In the genomic region with DNA sequence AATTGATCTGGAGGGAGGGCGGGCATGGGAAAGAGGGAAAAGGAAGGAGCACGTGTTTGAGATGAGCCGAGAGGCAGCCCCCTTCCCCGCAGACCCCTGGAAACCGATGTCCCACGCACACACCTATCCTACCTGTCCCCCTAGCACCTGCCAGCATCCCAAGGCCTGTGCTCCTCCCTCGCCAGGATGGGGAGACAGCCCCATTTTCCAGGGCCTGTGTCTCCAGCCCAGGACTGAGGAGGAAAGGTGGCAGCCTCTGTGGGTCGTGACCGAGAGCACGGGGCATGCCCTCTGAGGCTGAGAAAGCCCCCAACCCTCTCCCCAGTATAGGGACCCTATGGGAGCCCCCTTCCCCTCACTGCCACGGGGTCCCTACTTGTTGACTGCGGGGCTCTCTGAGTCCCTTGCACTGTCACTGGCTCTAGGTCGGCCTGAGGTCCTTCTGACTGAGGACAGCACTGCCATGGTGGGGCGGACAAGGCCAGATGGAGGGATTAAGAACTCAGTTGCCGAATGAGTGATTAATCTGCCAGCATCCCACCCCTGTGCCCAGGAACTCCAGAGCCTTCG, we compare ENCODE assay signal across 22 cellular contexts. TPM values are rescaled to one million over a fixed set of nuclear protein-coding genes. Genes with fewer than 3 reads are reported as not detected.
DNase-seq lines count a peak whose midpoint lies in the region; ATAC-seq and TF ChIP-seq lines count a peak whose summit lies in the region.
"Had no signal": no experiment of that assay in that cellular context is flagged by ENCODE, and none has a peak within 500 bp of the region (broad histone marks: within the 10 kb centered on the region; RNA-seq: fewer than 3 reads in every experiment).

No MANE protein-coding gene starts in this region.

- H2BK120ac ChIP-seq in trophoblast cell (ENCODE audit: insufficient read depth, low read length, poor library complexity), result no peak overlapping the region

- H4K8ac ChIP-seq in trophoblast cell (ENCODE audit: low read depth, low read length), result no peak overlapping the region

- no peaks in the 10 kb centered on the region for H3K36me3 ChIP-seq in BLaER1
- peaks cover 0 to 3% of the 10 kb centered on the region in 2 experiments for H3K36me3 ChIP-seq in trophoblast cell (ENCODE audit: control insufficient read depth in 1 of 2, insufficient read depth in 2 of 2, low read length in 2 of 2)

- no peak for TF ChIP-seq CTCF in chondrocyte (IDR thresholded peaks at IDR 0.05)

- no peaks in the 10 kb centered on the region for H3K9me3 Mint-ChIP-seq in chondrocyte (ENCODE audit: low read depth)
- H3K9me3 Mint-ChIP-seq: CD8-positive, alpha-beta T cell had no signal

- H2AFZ ChIP-seq in trophoblast cell (ENCODE audit: insufficient read depth, low read length, poor library complexity), result no peak overlapping the region

- ATAC-seq in HG03135 (IDR thresholded peaks at IDR 0.05; ENCODE audit: unreplicated experiment), result no peak
- ATAC-seq: CD8-positive, alpha-beta T cell had no signal

- H3K9me3 ChIP-seq in BLaER1, result no peaks in the 10 kb centered on the region
- H3K9me3 ChIP-seq in trophoblast cell (ENCODE audit: insufficient read depth, low read depth, low read length), result peaks cover 3% of the 10 kb centered on the region
- H3K9me3 ChIP-seq: Caco-2, SK-N-SH had no signal

- H3K4me2 ChIP-seq in BLaER1, result peak overlapping the region; percentile 86
- no peak overlapping the region for H3K4me2 ChIP-seq in trophoblast cell (ENCODE audit: low read length)
- H3K4me2 ChIP-seq: KMS-11, SK-N-SH had no signal

- no peak overlapping the region for H3K4me3 Mint-ChIP-seq in chondrocyte (ENCODE audit: unreplicated experiment)
- H3K4me3 Mint-ChIP-seq: CD8-positive, alpha-beta T cell had no signal

- H2BK5ac ChIP-seq in trophoblast cell (ENCODE audit: low read depth, low read length, poor library complexity), result no peak overlapping the region

- H3K9ac ChIP-seq in BLaER1 (peak overlapping the region; percentile 59; the same call in 1 of the 2 replicates), trophoblast cell (ENCODE audit: low read length) (no peak overlapping the region)
- H3K9ac ChIP-seq: KMS-11, SK-N-SH had no signal

- no peak overlapping the region for H3K4me3 ChIP-seq in BLaER1
- peak overlapping the region; percentile 7 for H3K4me3 ChIP-seq in trophoblast cell (ENCODE audit: low read depth, low read length)

- peaks cover 4% of the 10 kb centered on the region for H3K27me3 Mint-ChIP-seq in chondrocyte (ENCODE audit: low read depth)

- no peak overlapping the region for H4K91ac ChIP-seq in trophoblast cell (ENCODE audit: low read depth, low read length)

- H3K27ac Mint-ChIP-seq in chondrocyte (ENCODE audit: unreplicated experiment), result no peak overlapping the region
- H3K27ac Mint-ChIP-seq: CD8-positive, alpha-beta T cell had no signal

- H3K79me1 ChIP-seq in trophoblast cell (ENCODE audit: low read length), result no peaks in the 10 kb centered on the region

- H3K4me1 ChIP-seq in BLaER1, result peaks cover 53% of the 10 kb centered on the region
- peaks cover 0 to 4% of the 10 kb centered on the region in 2 experiments for H3K4me1 ChIP-seq in trophoblast cell (ENCODE audit: control insufficient read depth in 1 of 2, insufficient read depth in 2 of 2, low read length in 2 of 2)
- H3K4me1 ChIP-seq: Caco-2 had no signal

- no CpG with 5 or more reads among the region's 16 CpGs for WGBS in trophoblast cell (ENCODE audit: extremely low coverage, insufficient coverage, insufficient read length)

- no peak overlapping the region for H2BK12ac ChIP-seq in trophoblast cell (ENCODE audit: low read length)

- DNase-seq in NCI-H524 (lab: John Stamatoyannopoulos, UW), result peak; percentile 33 to 68
- DNase-seq in NCI-H524 treated with DMSO at 0.1 percent for 48 hours (lab: John Stamatoyannopoulos, UW), result no peak
- peak; percentile 79 for DNase-seq in chondrocyte (ENCODE audit: low spot score)
- DNase-seq in trophoblast cell, result no peak
- no peak for DNase-seq in NK-92 treated with Interleukin-12 subunit alpha and Interleukin-12 subunit beta, amount 100 ng/mL, for 24 hours (lab: John Stamatoyannopoulos, UW)
- DNase-seq in Ammon's horn (ENCODE audit: low spot score), result no peak
- DNase-seq: C1 segment of cervical spinal cord; CD8-positive, alpha-beta T cell; HCEC 1CT; IMR-90; MM.1S; NCI-H2029; NCI-H446; NCI-H526 treated with DMSO at 0.1 percent for 48 hours; SIG-M5; SK-N-SH had no signal

- no peak overlapping the region for H3K18ac ChIP-seq in trophoblast cell (ENCODE audit: low read length)

- H2AK5ac ChIP-seq in trophoblast cell (ENCODE audit: low read length), result no peak overlapping the region

- peak overlapping the region; percentile 71 for H3K27ac ChIP-seq in BLaER1
- no peak overlapping the region for H3K27ac ChIP-seq in trophoblast cell (ENCODE audit: low read depth, low read length)
- H3K27ac ChIP-seq: 22Rv1, KMS-11, RWPE1 had no signal

- no peak overlapping the region for H3K23ac ChIP-seq in trophoblast cell (ENCODE audit: low read length)

- H3K36me3 Mint-ChIP-seq in chondrocyte (ENCODE audit: low read depth), result peaks cover 15% of the 10 kb centered on the region
- H3K36me3 Mint-ChIP-seq: CD8-positive, alpha-beta T cell had no signal

- H3K14ac ChIP-seq in trophoblast cell (ENCODE audit: low read length), result no peak overlapping the region

- no peaks in the 10 kb centered on the region for H3K27me3 ChIP-seq in BLaER1
- H3K27me3 ChIP-seq in trophoblast cell (ENCODE audit: insufficient read depth, low read length), result no peaks in the 10 kb centered on the region

- no peak overlapping the region for H3K4ac ChIP-seq in trophoblast cell (ENCODE audit: low read depth, low read length)

- H4K20me1 ChIP-seq in BLaER1, result no peaks in the 10 kb centered on the region

- H4K12ac ChIP-seq in trophoblast cell (ENCODE audit: low read depth, low read length), result no peak overlapping the region

- H3K79me2 ChIP-seq in trophoblast cell (ENCODE audit: control insufficient read depth, insufficient read depth, low read length, poor library complexity), result no peaks in the 10 kb centered on the region

- peaks cover 3% of the 10 kb centered on the region for H3K4me1 Mint-ChIP-seq in chondrocyte (ENCODE audit: low read depth)

RNA-seq across cellular contexts. Expression of a gene that starts 26.2 kb away (rescaled TPM):
- not detected in 3 replicates for total RNA-seq in chondrocyte
- polyA plus RNA-seq in trophoblast cell (2013), result 0.06 and 0.12 TPM in 2 replicates
- total RNA-seq: Caco-2, IMR-90 had no signal
- polyA plus RNA-seq: IMR-90, SK-N-SH had no signal

Comparison
In these comparisons a context has a peak if more than half of its experiments do, and no peak if none do; other contexts are left out.
1. DNase-seq: peak in NCI-H524 (2 of 2) and chondrocyte (single experiment); none in NCI-H524 treated with DMSO at 0.1 percent for 48 hours (single experiment), trophoblast cell (0 of 2), NK-92 treated with Interleukin-12 subunit alpha and Interleukin-12 subunit beta, amount 100 ng/mL, for 24 hours (single experiment) and Ammon's horn (single experiment).